In the genomic region with DNA sequence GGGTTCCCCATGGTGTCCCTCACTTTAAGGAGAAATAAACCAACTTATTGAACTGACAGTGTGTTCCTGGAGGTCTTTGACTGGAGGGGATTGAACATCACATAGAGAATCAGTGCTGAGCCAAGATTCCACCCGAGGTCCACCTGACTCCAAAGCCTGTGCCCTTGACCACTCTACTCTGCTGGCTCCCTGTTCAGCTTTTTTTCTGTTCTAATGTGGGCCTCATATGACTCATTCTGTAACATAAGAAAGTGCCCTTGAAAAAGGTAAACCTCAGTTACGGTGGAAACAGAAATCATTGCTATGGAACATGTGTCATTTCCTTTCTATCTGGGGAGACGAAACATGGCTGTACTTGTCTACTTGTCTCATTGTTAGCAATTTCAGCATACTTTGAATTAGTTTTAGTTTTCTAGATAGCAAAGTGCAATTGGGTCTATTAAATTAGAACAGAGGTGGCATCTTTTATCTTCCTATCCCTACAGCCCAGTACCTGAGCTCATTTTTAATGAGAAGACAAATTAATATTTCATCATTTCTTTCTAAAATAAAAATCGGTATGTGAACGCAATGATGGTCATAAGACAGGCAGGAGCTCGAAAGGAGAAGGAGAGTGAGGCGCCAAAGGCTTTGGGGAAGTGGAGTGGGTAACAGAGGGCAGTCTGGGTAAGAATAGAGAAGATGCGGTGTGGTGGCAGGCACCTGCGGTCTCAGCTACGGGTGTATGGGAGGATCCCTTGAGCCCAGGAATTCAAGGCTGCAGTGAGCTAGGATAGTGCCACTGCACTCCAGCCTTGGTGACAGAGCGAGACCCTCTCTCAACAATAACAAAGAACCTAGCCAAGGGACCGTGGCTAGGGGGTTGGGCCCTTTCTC, we compare ENCODE assay signal across 8 cellular contexts. TPM values are rescaled to one million over a fixed set of nuclear protein-coding genes. Genes with fewer than 3 reads are reported as not detected.
A peak's percentile ranks its signal among the peaks of the same experiment; 100 is the strongest.
DNase-seq lines count a peak whose midpoint lies in the region; ATAC-seq, FAIRE-seq and TF ChIP-seq lines count a peak whose summit lies in the region.

No MANE protein-coding gene starts in this region.

- no peak for FAIRE-seq in H1 (lab: Jason Lieb, UNC)

- POLR2A ChIA-PET in H1 (lab: Charles Lee; ENCODE audit: partially characterized antibody), result interaction anchor here (0.6 to 1.7 kb wide), 7 partner anchors 9 to 574 kb away, joined by 3 to 5 read pairs (median 3); no protein-coding TSS in a partner anchor

- H2BK5ac ChIP-seq in H1 (ENCODE audit: low read depth, low read length), result no peak overlapping the region

- TF ChIP-seq POLR2A in H1 (IDR thresholded peaks at IDR 0.05; ENCODE audit: control extremely low read depth in 1 of 2, low read depth in 2 of 2, low read length in 2 of 2), result no peak

- no peak overlapping the region; the same call in 1 of the 2 replicates for H2BK15ac ChIP-seq in H1 (ENCODE audit: low read length)

- peak overlapping the region; percentile 22; the same call in 1 of the 2 replicates for H4K8ac ChIP-seq in H1 (ENCODE audit: extremely low read depth, insufficient read depth, low read length)

- H3K36me3 ChIP-seq in NT2/D1 (ENCODE audit: insufficient read depth, insufficient read length, low read length) (no peaks in the 10 kb centered on the region), H1 (ENCODE audit: control insufficient read depth in 2 of 4, insufficient read depth in 4 of 4, low read length in 3 of 4) (no peaks in the 10 kb centered on the region), skeletal muscle satellite cell (ENCODE audit: insufficient read depth, low read length) (no peaks in the 10 kb centered on the region), WERI-Rb-1 (no peaks in the 10 kb centered on the region; the same call in 1 of the 2 replicates)

- peak overlapping the region; percentile 48; the same call in 1 of the 2 replicates for H3K18ac ChIP-seq in H1 (ENCODE audit: extremely low read depth, low read length)

- peaks cover 22% of the 10 kb centered on the region for H3K4me1 Mint-ChIP-seq in activated CD8-positive, alpha-beta memory T cell treated with anti-CD3 and anti-CD28 coated beads, Interleukin-2, amount 10 ng/mL, durations not matched to agents 7 days and 5 days

- TF ChIP-seq CTCF in H1 (IDR thresholded peaks at IDR 0.05; ENCODE audit: control extremely low read depth in 1 of 3, insufficient read depth in 1 of 3, low read depth in 1 of 3, low read length in 3 of 3), result no peak
- no peak for TF ChIP-seq CTCF in WERI-Rb-1 (IDR thresholded peaks at IDR 0.05; ENCODE audit: low read depth, low read length)

- no peak overlapping the region for H2BK120ac ChIP-seq in H1 (replicated peaks; ENCODE audit: low read depth, low read length)

- no peak for DNase-seq in activated CD8-positive, alpha-beta memory T cell treated with anti-CD3 and anti-CD28 coated beads, Interleukin-2, amount 10 ng/mL, durations not matched to agents 7 days and 5 days
- DNase-seq in activated CD8-positive, alpha-beta memory T cell treated with anti-CD3 and anti-CD28 coated beads, Interleukin-2, amount 50 U/mL, for 4 hours, result no peak
- DNase-seq in NT2/D1 (ENCODE audit: low read depth, low spot score) (no peak), H1 (ENCODE audit: low read depth in 1 of 2, low spot score in 2 of 2) (no peak), WERI-Rb-1 (no peak)
- no peak for DNase-seq in central memory CD4-positive, alpha-beta T cell

- H3K4me3 Mint-ChIP-seq in activated CD8-positive, alpha-beta memory T cell treated with anti-CD3 and anti-CD28 coated beads, Interleukin-2, amount 10 ng/mL, durations not matched to agents 7 days and 5 days, result peak overlapping the region; percentile 25

- no peaks in the 10 kb centered on the region for H3K36me3 Mint-ChIP-seq in activated CD8-positive, alpha-beta memory T cell treated with anti-CD3 and anti-CD28 coated beads, Interleukin-2, amount 10 ng/mL, durations not matched to agents 7 days and 5 days

- peak overlapping the region; percentile 52 for H4K91ac ChIP-seq in H1 (replicated peaks; ENCODE audit: insufficient read length, low read length)

- H2AK5ac ChIP-seq in H1 (ENCODE audit: low read depth, low read length), result no peak overlapping the region; the same call in 1 of the 2 replicates

- no peaks in the 10 kb centered on the region for H3K9me3 Mint-ChIP-seq in activated CD8-positive, alpha-beta memory T cell treated with anti-CD3 and anti-CD28 coated beads, Interleukin-2, amount 10 ng/mL, durations not matched to agents 7 days and 5 days (ENCODE audit: low read depth)

- H2AFZ ChIP-seq in H1 (ENCODE audit: low read length), result peak overlapping the region; percentile 91; the same call in 1 of the 2 replicates

- H3K4me1 ChIP-seq in NT2/D1 (ENCODE audit: insufficient read depth, insufficient read length) (no peaks in the 10 kb centered on the region), H1 (replicated peaks in 1 of 4; ENCODE audit: control insufficient read depth in 3 of 4, insufficient read depth in 4 of 4, low read length in 3 of 4) (peaks cover 0 to 10% (median 4%) of the 10 kb centered on the region in 4 experiments; a peak in 6 of 7 replicates), skeletal muscle satellite cell (ENCODE audit: control insufficient read depth, insufficient read depth, low read length) (peaks cover 29% of the 10 kb centered on the region)

- peaks cover 3% of the 10 kb centered on the region; the same call in 1 of the 2 replicates for H3K9me3 ChIP-seq in NT2/D1 (ENCODE audit: insufficient read depth, low read length)
- H3K9me3 ChIP-seq in H1 (ENCODE audit: insufficient read depth in 2 of 2, low read depth in 1 of 2, low read length in 1 of 2), result no peaks in the 10 kb centered on the region
- H3K9me3 ChIP-seq in skeletal muscle satellite cell (replicated peaks; ENCODE audit: low read length), result no peaks in the 10 kb centered on the region
- H3K9me3 ChIP-seq in WERI-Rb-1 (ENCODE audit: severe bottlenecking), result no peaks in the 10 kb centered on the region

- H3K79me1 ChIP-seq in H1 (ENCODE audit: low read depth, low read length), result no peaks in the 10 kb centered on the region

- no peak overlapping the region for H3K27ac Mint-ChIP-seq in activated CD8-positive, alpha-beta memory T cell treated with anti-CD3 and anti-CD28 coated beads, Interleukin-2, amount 10 ng/mL, durations not matched to agents 7 days and 5 days

- no peak overlapping the region for H3K4ac ChIP-seq in H1 (replicated peaks; ENCODE audit: insufficient read length, low read depth, low read length)

- H3K27me3 ChIP-seq in NT2/D1 (ENCODE audit: insufficient read depth, insufficient read length), result peaks cover 47% of the 10 kb centered on the region
- H3K27me3 ChIP-seq in H1 (replicated peaks in 1 of 4; ENCODE audit: control insufficient read depth in 3 of 4, extremely low read depth in 1 of 4, insufficient read depth in 3 of 4, low read length in 3 of 4), result peaks cover 6 to 41% (median 30%) of the 10 kb centered on the region in 4 experiments
- H3K27me3 ChIP-seq in skeletal muscle satellite cell (ENCODE audit: control insufficient read depth, insufficient read depth, low read length), result no peaks in the 10 kb centered on the region
- H3K27me3 ChIP-seq in WERI-Rb-1 (ENCODE audit: insufficient read depth, low read depth, severe bottlenecking), result peaks cover 3% of the 10 kb centered on the region

- no peak overlapping the region for H4K5ac ChIP-seq in H1 (ENCODE audit: insufficient read length, low read depth, low read length)

- TF ChIP-seq RAD21 in H1 (IDR thresholded peaks at IDR 0.05 in 1 of 2, conservative IDR thresholded peaks at IDR 0.05 in 1 of 2; ENCODE audit: low read depth in 2 of 2, low read length in 2 of 2), result no peak

- peaks cover 12% of the 10 kb centered on the region; the same call in 1 of the 2 replicates for H3K23me2 ChIP-seq in H1 (ENCODE audit: low read depth, low read length)

- no peak overlapping the region for H3K23ac ChIP-seq in H1 (ENCODE audit: insufficient read length)

- H2BK12ac ChIP-seq in H1 (ENCODE audit: low read depth, low read length), result peak overlapping the region; percentile 44; the same call in 1 of the 2 replicates

- H3K27ac ChIP-seq in H1 (ENCODE audit: low read depth, low read length) (no peak overlapping the region), WERI-Rb-1 (no peak overlapping the region)

- H3K4me2 ChIP-seq in H1 (ENCODE audit: insufficient read depth in 1 of 2, low read depth in 2 of 2, low read length in 2 of 2) (peak overlapping the region; percentile 74 to 89; a peak in 3 of 4 replicates), skeletal muscle satellite cell (ENCODE audit: low read length) (peak overlapping the region; percentile 97)

- WGBS in H1 (ENCODE audit: extremely low coverage in 1 of 2, insufficient coverage in 1 of 2, insufficient read length in 1 of 2, insufficient replicate concordance in 2 of 2, low coverage in 1 of 2, low lambda C conversion rate in 2 of 2, missing lambda C conversion rate in 1 of 2), 2 experiments, result 84% methylated on average over 12 of the region's 12 CpGs; no CpG with 5 or more reads in 1 of the 2 experiments

- no peaks in the 10 kb centered on the region for H4K20me1 ChIP-seq in H1 (replicated peaks in 1 of 2; ENCODE audit: control insufficient read depth in 1 of 2, insufficient read depth in 2 of 2, low read length in 2 of 2)

- no peak overlapping the region for H2BK20ac ChIP-seq in H1 (ENCODE audit: low read length)

- H3K56ac ChIP-seq in H1 (replicated peaks; ENCODE audit: insufficient read length, low read depth, low read length), result no peak overlapping the region

- TF ChIP-seq EP300 in H1 (IDR thresholded peaks at IDR 0.05; ENCODE audit: borderline replicate concordance in 1 of 2, low read depth in 2 of 2, low read length in 2 of 2), result no peak

- no peak overlapping the region for H3K14ac ChIP-seq in H1 (ENCODE audit: insufficient read length)

- H3K9ac ChIP-seq in NT2/D1 (ENCODE audit: insufficient read length, low read depth), result peak overlapping the region; percentile 54
- H3K9ac ChIP-seq in H1 (replicated peaks in 1 of 4; ENCODE audit: extremely low read depth in 1 of 4, low read depth in 3 of 4, low read length in 3 of 4), result no peak overlapping the region
- no peak overlapping the region for H3K9ac ChIP-seq in skeletal muscle satellite cell (ENCODE audit: low read depth, low read length)

- peak; percentile 66 for ATAC-seq in activated CD8-positive, alpha-beta memory T cell treated with anti-CD3 and anti-CD28 coated beads, Interleukin-2, amount 10 ng/mL, durations not matched to agents 7 days and 5 days
- ATAC-seq in HG02763 (IDR thresholded peaks at IDR 0.05; ENCODE audit: unreplicated experiment), result peak; percentile 59

- no peaks in the 10 kb centered on the region for H3K79me2 ChIP-seq in H1 (ENCODE audit: control insufficient read depth in 1 of 2, insufficient read depth in 2 of 2, low read length in 2 of 2)

- peaks cover 81% of the 10 kb centered on the region for H3K27me3 Mint-ChIP-seq in activated CD8-positive, alpha-beta memory T cell treated with anti-CD3 and anti-CD28 coated beads, Interleukin-2, amount 10 ng/mL, durations not matched to agents 7 days and 5 days

- CTCF ChIA-PET in activated CD8-positive, alpha-beta memory T cell treated with anti-CD3 and anti-CD28 coated beads, Interleukin-2, amount 10 ng/mL, durations not matched to agents 7 days and 5 days (lab: Charles Lee), result interaction anchor here (1.0 to 1.7 kb wide), 3 partner anchors 57 to 338 kb away, joined by 3 to 6 read pairs (median 3); no protein-coding TSS in a partner anchor
- CTCF ChIA-PET in H1 (lab: Charles Lee; ENCODE audit: partially characterized antibody), result interaction anchor here (0.6 kb wide), 1 partner anchor 169 kb away, joined by 3 read pairs; no protein-coding TSS in a partner anchor

- peak overlapping the region; percentile 79 for H3K4me3 ChIP-seq in NT2/D1 (ENCODE audit: insufficient read length, low read depth)
- H3K4me3 ChIP-seq in H1 (ENCODE audit: extremely low read depth in 1 of 4, insufficient read depth in 2 of 4, low read depth in 3 of 4, low read length in 4 of 4), result peak overlapping the region in 1 of 4 experiments; percentile 79; a peak in 2 of 8 replicates
- peak overlapping the region; percentile 85 for H3K4me3 ChIP-seq in skeletal muscle satellite cell (ENCODE audit: low read length)
- H3K4me3 ChIP-seq in WERI-Rb-1 (ENCODE audit: low read depth, low read length), result no peak overlapping the region

RNA-seq across cellular contexts. Expression of a gene that starts 1.5 kb away (rescaled TPM):
- total RNA-seq in activated CD8-positive, alpha-beta memory T cell treated with anti-CD3 and anti-CD28 coated beads, Interleukin-2, amount 10 ng/mL, durations not matched to agents 7 days and 5 days, result 1 to 10 TPM in 1 of 2 experiments, under 1 TPM in 1; 0.96 to 4.5 TPM
- 7.6 and 8.5 TPM in 2 replicates for total RNA-seq in H1 (2021; fragmentation: NEBNext Ultra II Directional; extraction: Animal tissue kit (Norgen Biotek cat#: 25700))
- polyA plus RNA-seq in H1 (2011; rRNA removed), result 5.4 and 6.7 TPM in 2 replicates
- polyA plus RNA-seq in H1 (2011; cell fraction: cytosol; rRNA removed), result 9.3 TPM
- 7.5 TPM for polyA plus RNA-seq in H1 (2011; cell fraction: nucleus; rRNA removed)
- polyA plus RNA-seq in H1 (2012, experiment 1 of 2), result 7.0 to 10.0 TPM (median 8.1 TPM) in 4 replicates
- polyA plus RNA-seq in H1 (2012, experiment 2 of 2), result 3.9 TPM
- 4.4 TPM for polyA plus RNA-seq in H1 (2013, experiment 1 of 2)
- polyA plus RNA-seq in H1 (2013, experiment 2 of 2), result 3.2 TPM
- polyA minus RNA-seq in H1 (2011; rRNA and poly(A)+ RNA removed), result 15.1 and 17.2 TPM in 2 replicates
- polyA minus RNA-seq in H1 (2011; cell fraction: cytosol; rRNA and poly(A)+ RNA removed), result 6.8 TPM
- 8.1 TPM for polyA minus RNA-seq in H1 (2011; cell fraction: nucleus; rRNA and poly(A)+ RNA removed)
- total RNA-seq in skeletal muscle satellite cell (2012; rRNA removed), result 8.6 and 9.8 TPM in 2 replicates
